Comparison of ENCODE assay signal across 1 cellular context in the genomic region with DNA sequence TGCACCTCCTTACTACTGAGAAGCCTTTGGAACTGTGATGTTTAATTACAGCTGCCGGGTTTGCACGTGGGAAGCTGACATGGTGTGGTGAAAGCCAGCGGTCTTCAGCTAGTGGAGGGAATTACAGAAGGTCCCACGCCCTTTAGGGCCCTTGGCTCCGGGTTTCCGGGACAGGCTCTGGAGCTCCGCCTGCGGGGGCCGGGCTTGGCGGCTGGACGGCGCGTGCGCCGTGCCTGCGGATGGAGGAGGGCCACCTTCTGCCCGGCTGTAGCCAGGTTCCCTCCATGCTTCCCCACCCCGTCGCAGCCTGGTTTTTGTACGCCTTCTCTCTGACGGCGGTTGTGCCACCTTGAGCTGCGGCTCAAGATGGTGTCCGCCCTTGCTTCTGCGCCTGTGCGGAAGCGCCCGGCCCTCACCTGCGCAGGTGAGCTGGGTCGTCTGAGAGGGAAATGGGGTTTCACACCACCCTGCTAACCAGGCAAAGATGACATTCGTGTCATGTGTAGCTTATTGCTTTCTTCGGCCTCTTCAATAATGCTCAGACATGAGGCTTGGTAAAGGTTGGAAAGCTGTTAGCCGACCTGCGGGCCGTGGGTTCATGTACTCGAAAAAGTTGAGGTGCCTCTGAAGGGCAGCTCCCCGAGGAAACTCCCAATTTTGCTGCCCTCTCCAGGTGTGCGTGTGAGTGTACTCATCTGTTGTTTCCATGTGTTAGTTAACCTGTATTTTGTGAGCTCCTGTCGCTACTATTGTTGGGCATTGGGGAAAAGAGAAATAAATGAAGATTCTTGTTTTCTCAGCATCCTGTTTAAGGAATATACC.
TF ChIP-seq lines count a peak whose summit lies in the region.

No MANE protein-coding gene starts in this region.

TF ChIP-seq in HepG2, 621 proteins besides CTCF, POLR2A, EP300 and RAD21:
- peak; percentile 95 for TF ChIP-seq AGO2 (optimal IDR thresholded peaks at IDR 0.05; ENCODE audit: low read depth, low read length)
- peak; percentile 10 for TF ChIP-seq RBM22 (optimal IDR thresholded peaks at IDR 0.05; ENCODE audit: low read length)
- TF ChIP-seq, protein P1, sequence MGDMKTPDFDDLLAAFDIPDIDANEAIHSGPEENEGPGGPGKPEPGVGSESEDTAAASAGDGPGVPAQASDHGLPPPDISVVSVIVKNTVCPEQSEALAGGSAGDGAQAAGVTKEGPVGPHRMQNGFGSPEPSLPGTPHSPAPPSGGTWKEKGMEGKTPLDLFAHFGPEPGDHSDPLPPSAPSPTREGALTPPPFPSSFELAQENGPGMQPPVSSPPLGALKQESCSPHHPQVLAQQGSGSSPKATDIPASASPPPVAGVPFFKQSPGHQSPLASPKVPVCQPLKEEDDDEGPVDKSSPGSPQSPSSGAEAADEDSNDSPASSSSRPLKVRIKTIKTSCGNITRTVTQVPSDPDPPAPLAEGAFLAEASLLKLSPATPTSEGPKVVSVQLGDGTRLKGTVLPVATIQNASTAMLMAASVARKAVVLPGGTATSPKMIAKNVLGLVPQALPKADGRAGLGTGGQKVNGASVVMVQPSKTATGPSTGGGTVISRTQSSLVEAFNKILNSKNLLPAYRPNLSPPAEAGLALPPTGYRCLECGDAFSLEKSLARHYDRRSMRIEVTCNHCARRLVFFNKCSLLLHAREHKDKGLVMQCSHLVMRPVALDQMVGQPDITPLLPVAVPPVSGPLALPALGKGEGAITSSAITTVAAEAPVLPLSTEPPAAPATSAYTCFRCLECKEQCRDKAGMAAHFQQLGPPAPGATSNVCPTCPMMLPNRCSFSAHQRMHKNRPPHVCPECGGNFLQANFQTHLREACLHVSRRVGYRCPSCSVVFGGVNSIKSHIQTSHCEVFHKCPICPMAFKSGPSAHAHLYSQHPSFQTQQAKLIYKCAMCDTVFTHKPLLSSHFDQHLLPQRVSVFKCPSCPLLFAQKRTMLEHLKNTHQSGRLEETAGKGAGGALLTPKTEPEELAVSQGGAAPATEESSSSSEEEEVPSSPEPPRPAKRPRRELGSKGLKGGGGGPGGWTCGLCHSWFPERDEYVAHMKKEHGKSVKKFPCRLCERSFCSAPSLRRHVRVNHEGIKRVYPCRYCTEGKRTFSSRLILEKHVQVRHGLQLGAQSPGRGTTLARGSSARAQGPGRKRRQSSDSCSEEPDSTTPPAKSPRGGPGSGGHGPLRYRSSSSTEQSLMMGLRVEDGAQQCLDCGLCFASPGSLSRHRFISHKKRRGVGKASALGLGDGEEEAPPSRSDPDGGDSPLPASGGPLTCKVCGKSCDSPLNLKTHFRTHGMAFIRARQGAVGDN (CRISPR knock-in tag; IDR thresholded peaks at IDR 0.05): peak; percentile 13; the same call in 1 of the 2 replicates
- TF ChIP-seq HIVEP1 (CRISPR knock-in tag; IDR thresholded peaks at IDR 0.05): no peak
- TF ChIP-seq ZFAT (CRISPR knock-in tag; conservative IDR thresholded peaks at IDR 0.05): no peak
- TF ChIP-seq, protein P2, sequence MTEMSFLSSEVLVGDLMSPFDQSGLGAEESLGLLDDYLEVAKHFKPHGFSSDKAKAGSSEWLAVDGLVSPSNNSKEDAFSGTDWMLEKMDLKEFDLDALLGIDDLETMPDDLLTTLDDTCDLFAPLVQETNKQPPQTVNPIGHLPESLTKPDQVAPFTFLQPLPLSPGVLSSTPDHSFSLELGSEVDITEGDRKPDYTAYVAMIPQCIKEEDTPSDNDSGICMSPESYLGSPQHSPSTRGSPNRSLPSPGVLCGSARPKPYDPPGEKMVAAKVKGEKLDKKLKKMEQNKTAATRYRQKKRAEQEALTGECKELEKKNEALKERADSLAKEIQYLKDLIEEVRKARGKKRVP (CRISPR knock-in tag; IDR thresholded peaks at IDR 0.05): no peak
- no peak for TF ChIP-seq ZNF17 (CRISPR knock-in tag; IDR thresholded peaks at IDR 0.05)
- TF ChIP-seq, protein P3, sequence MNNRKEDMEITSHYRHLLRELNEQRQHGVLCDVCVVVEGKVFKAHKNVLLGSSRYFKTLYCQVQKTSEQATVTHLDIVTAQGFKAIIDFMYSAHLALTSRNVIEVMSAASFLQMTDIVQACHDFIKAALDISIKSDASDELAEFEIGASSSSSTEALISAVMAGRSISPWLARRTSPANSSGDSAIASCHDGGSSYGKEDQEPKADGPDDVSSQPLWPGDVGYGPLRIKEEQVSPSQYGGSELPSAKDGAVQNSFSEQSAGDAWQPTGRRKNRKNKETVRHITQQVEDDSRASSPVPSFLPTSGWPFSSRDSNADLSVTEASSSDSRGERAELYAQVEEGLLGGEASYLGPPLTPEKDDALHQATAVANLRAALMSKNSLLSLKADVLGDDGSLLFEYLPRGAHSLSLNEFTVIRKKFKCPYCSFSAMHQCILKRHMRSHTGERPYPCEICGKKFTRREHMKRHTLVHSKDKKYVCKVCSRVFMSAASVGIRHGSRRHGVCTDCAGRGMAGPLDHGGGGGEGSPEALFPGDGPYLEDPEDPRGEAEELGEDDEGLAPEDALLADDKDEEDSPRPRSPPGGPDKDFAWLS (CRISPR knock-in tag; IDR thresholded peaks at IDR 0.05; ENCODE audit: borderline replicate concordance): no peak
- TF ChIP-seq, protein P4, sequence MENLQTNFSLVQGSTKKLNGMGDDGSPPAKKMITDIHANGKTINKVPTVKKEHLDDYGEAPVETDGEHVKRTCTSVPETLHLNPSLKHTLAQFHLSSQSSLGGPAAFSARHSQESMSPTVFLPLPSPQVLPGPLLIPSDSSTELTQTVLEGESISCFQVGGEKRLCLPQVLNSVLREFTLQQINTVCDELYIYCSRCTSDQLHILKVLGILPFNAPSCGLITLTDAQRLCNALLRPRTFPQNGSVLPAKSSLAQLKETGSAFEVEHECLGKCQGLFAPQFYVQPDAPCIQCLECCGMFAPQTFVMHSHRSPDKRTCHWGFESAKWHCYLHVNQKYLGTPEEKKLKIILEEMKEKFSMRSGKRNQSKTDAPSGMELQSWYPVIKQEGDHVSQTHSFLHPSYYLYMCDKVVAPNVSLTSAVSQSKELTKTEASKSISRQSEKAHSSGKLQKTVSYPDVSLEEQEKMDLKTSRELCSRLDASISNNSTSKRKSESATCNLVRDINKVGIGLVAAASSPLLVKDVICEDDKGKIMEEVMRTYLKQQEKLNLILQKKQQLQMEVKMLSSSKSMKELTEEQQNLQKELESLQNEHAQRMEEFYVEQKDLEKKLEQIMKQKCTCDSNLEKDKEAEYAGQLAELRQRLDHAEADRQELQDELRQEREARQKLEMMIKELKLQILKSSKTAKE (CRISPR knock-in tag; IDR thresholded peaks at IDR 0.05; ENCODE audit: borderline replicate concordance): no peak
- TF ChIP-seq TOPORS (CRISPR knock-in tag; IDR thresholded peaks at IDR 0.05): no peak
- no peak for TF ChIP-seq NR1H2 (CRISPR knock-in tag; IDR thresholded peaks at IDR 0.05; ENCODE audit: borderline replicate concordance, low read depth)
- TF ChIP-seq, protein P5, sequence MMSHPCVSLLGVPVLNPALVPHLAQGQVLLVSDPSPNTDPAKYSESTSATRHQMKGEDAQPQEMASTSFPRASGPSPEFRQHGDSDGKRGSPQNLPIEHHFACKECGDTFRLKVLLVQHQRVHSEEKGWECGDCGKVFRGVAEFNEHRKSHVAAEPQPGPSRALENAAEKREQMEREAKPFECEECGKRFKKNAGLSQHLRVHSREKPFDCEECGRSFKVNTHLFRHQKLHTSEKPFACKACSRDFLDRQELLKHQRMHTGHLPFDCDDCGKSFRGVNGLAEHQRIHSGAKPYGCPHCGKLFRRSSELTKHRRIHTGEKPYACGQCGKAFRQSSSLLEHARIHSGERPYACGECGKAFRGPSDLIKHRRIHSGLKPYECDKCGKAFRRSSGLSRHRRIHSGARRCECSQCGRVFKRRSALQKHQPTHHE (CRISPR knock-in tag; IDR thresholded peaks at IDR 0.05; ENCODE audit: borderline replicate concordance): no peak
- no peak for TF ChIP-seq POGZ (CRISPR knock-in tag; IDR thresholded peaks at IDR 0.05)
- TF ChIP-seq, protein P6, sequence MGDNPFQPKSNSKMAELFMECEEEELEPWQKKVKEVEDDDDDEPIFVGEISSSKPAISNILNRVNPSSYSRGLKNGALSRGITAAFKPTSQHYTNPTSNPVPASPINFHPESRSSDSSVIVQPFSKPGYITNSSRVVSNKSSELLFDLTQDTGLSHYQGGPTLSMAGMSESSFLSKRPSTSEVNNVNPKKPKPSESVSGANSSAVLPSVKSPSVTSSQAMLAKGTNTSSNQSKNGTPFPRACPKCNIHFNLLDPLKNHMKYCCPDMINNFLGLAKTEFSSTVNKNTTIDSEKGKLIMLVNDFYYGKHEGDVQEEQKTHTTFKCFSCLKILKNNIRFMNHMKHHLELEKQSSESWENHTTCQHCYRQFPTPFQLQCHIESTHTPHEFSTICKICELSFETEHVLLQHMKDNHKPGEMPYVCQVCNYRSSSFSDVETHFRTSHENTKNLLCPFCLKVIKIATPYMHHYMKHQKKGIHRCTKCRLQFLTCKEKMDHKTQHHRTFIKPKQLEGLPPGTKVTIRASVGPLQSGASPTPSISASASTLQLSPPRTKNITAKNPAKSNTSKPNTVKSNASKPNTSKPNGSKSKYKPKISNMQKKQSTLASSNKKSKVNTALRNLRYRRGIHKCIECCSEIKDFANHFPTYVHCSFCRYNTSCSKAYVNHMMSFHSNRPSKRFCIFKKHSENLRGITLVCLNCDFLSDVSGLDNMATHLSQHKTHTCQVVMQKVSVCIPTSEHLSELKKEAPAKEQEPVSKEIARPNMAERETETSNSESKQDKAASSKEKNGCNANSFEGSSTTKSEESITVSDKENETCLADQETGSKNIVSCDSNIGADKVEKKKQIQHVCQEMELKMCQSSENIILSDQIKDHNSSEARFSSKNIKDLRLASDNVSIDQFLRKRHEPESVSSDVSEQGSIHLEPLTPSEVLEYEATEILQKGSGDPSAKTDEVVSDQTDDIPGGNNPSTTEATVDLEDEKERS (CRISPR knock-in tag; IDR thresholded peaks at IDR 0.05): no peak
- TF ChIP-seq KDM5B (CRISPR knock-in tag; IDR thresholded peaks at IDR 0.05; ENCODE audit: borderline replicate concordance): no peak
